ENCODE assay signal across 15 cellular contexts in the genomic region with DNA sequence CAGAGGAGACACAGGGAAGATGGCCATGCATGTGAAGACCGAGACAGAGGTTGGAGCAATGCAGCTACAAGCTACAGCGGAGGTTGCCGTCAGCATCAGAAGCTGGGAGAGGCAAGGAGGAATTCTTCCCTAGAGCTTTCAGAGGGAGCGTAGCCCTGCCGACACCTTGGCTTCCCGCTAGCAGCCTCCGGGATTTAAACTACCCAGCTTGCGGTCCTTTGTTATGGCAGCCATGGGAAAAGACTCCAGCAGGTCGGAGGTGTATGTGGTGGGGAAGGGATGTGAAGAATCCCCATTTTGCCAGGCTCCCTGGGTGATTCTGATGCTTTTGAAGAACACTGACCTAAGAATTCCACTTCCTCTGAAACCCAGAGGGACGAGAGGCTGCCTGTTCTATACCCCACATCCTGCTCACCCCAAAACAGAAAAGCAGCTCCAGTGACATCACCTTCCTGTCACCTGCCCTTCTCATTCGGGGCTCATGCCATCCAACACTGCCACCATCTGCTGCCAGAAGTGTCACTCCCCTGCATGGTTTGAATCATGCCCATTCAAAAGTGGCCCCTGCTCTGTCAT. TPM values are rescaled to one million over a fixed set of nuclear protein-coding genes. Genes with fewer than 3 reads are reported as not detected.
A peak's percentile ranks its signal among the peaks of the same experiment; 100 is the strongest.
DNase-seq lines count a peak whose midpoint lies in the region; ATAC-seq and TF ChIP-seq lines count a peak whose summit lies in the region.
"Had no signal": no experiment of that assay in that cellular context is flagged by ENCODE, and none has a peak within 500 bp of the region (broad histone marks: within the 10 kb centered on the region; RNA-seq: fewer than 3 reads in every experiment).

No MANE protein-coding gene starts in this region.

- no peak overlapping the region for H3K27ac ChIP-seq in mesenchymal stem cell (ENCODE audit: low read length, poor library complexity, severe bottlenecking)
- H3K27ac ChIP-seq: 22Rv1, heart left ventricle, stomach had no signal

- H3K14ac ChIP-seq in mesenchymal stem cell (ENCODE audit: low read length in 2 of 2): no peak overlapping the region

- H3K36me3 ChIP-seq in NT2/D1 (ENCODE audit: insufficient read depth, insufficient read length, low read length) (no peaks in the 10 kb centered on the region), mesenchymal stem cell (ENCODE audit: control insufficient read depth in 1 of 2, insufficient read depth in 2 of 2, low read depth in 1 of 2, low read length in 2 of 2) (no peaks in the 10 kb centered on the region)
- H3K36me3 ChIP-seq: heart left ventricle, stomach had no signal

- H3K4me1 Mint-ChIP-seq in activated naive CD8-positive, alpha-beta T cell treated with anti-CD3 and anti-CD28 coated beads for 36 hours: peaks cover 41% of the 10 kb centered on the region
- peaks cover 17% of the 10 kb centered on the region for H3K4me1 Mint-ChIP-seq in nephron

- no peak overlapping the region for H2BK5ac ChIP-seq in mesenchymal stem cell (ENCODE audit: low read depth, low read length, poor library complexity, severe bottlenecking)

- no peak overlapping the region for H3K18ac ChIP-seq in mesenchymal stem cell (ENCODE audit: low read depth in 1 of 2, low read length in 2 of 2)

- peak overlapping the region; percentile 30 for H3K4me3 Mint-ChIP-seq in activated naive CD8-positive, alpha-beta T cell treated with anti-CD3 and anti-CD28 coated beads for 36 hours
- peak overlapping the region in 2 of 3 experiments; percentile 73 to 75 for H3K4me3 Mint-ChIP-seq in nephron

- H2BK120ac ChIP-seq in mesenchymal stem cell (ENCODE audit: low read depth, low read length): no peak overlapping the region

- DNase-seq in NCI-H146 (lab: John Stamatoyannopoulos, UW) (peak; percentile 49), NCI-H146 treated with DMSO at 0.1 percent for 48 hours (lab: John Stamatoyannopoulos, UW; ENCODE audit: unreplicated experiment) (no peak), NT2/D1 (ENCODE audit: low read depth, low spot score) (peak; percentile 80), SW 1271 (lab: John Stamatoyannopoulos, UW) (no peak), mesenchymal stem cell (no peak)
- DNase-seq in activated naive CD8-positive, alpha-beta T cell treated with anti-CD3 and anti-CD28 coated beads for 36 hours: peak; percentile 22
- DNase-seq: EL, heart left ventricle, MV-4-11, NCI-H524 treated with DMSO at 0.1 percent for 48 hours, stomach had no signal

- WGBS in mesenchymal stem cell: 18% methylated on average over 11 of the region's 11 CpGs

- H3K9me3 ChIP-seq in NT2/D1 (ENCODE audit: insufficient read depth, low read length) (no peaks in the 10 kb centered on the region), mesenchymal stem cell (ENCODE audit: control insufficient read depth, low read length) (no peaks in the 10 kb centered on the region)
- H3K9me3 ChIP-seq: heart left ventricle, stomach had no signal

- no peak overlapping the region for H3K4me2 ChIP-seq in mesenchymal stem cell (ENCODE audit: low read length, poor library complexity, severe bottlenecking)

- no peaks in the 10 kb centered on the region for H3K9me3 Mint-ChIP-seq in activated naive CD8-positive, alpha-beta T cell treated with anti-CD3 and anti-CD28 coated beads for 36 hours
- no peaks in the 10 kb centered on the region for H3K9me3 Mint-ChIP-seq in nephron
- H3K9me3 Mint-ChIP-seq: dendritic cell treated with granulocyte-macrophage colony-stimulating factor and Interleukin-4, amounts not matched to agents 40 ng/mL and 50 ng/mL, for 4 days had no signal

- H2BK12ac ChIP-seq in mesenchymal stem cell (ENCODE audit: low read length in 2 of 2): no peak overlapping the region

- H3K4ac ChIP-seq in mesenchymal stem cell (ENCODE audit: low read depth in 1 of 2, low read length in 2 of 2): no peak overlapping the region

- H3K79me1 ChIP-seq in mesenchymal stem cell (replicated peaks; ENCODE audit: low read length, poor library complexity, severe bottlenecking): peaks cover 1% of the 10 kb centered on the region

- H3K23ac ChIP-seq in mesenchymal stem cell (ENCODE audit: low read length in 2 of 2): peak overlapping the region in 1 of 2 experiments; percentile 34

- H3K27me3 ChIP-seq in NT2/D1 (ENCODE audit: insufficient read depth, insufficient read length) (no peaks in the 10 kb centered on the region), mesenchymal stem cell (ENCODE audit: control insufficient read depth in 1 of 2, insufficient read depth in 1 of 2, low read length in 2 of 2) (peaks cover 38 to 43% of the 10 kb centered on the region in 2 experiments)

- no peak overlapping the region for H3K4me3 ChIP-seq in NT2/D1 (ENCODE audit: insufficient read length, low read depth)
- H3K4me3 ChIP-seq in mesenchymal stem cell (ENCODE audit: insufficient read depth in 1 of 2, low read depth in 1 of 2, low read length in 2 of 2): no peak overlapping the region
- H3K4me3 ChIP-seq: heart left ventricle, stomach had no signal

- H3K27ac Mint-ChIP-seq in activated naive CD8-positive, alpha-beta T cell treated with anti-CD3 and anti-CD28 coated beads for 36 hours: no peak overlapping the region
- H3K27ac Mint-ChIP-seq in nephron: no peak overlapping the region
- H3K27ac Mint-ChIP-seq: dendritic cell treated with granulocyte-macrophage colony-stimulating factor and Interleukin-4, amounts not matched to agents 40 ng/mL and 50 ng/mL, for 4 days had no signal

- no peak for TF ChIP-seq CTCF in nephron (IDR thresholded peaks at IDR 0.05; ENCODE audit: unreplicated experiment in 3 of 3)

- no peak overlapping the region for H2AK5ac ChIP-seq in mesenchymal stem cell (ENCODE audit: low read length, severe bottlenecking)

- H4K8ac ChIP-seq in mesenchymal stem cell (ENCODE audit: low read length): no peak overlapping the region

- no peaks in the 10 kb centered on the region for H3K27me3 Mint-ChIP-seq in activated naive CD8-positive, alpha-beta T cell treated with anti-CD3 and anti-CD28 coated beads for 36 hours
- H3K27me3 Mint-ChIP-seq in nephron (ENCODE audit: low read depth): peaks cover 37% of the 10 kb centered on the region

- peaks cover 4% of the 10 kb centered on the region for H3K36me3 Mint-ChIP-seq in activated naive CD8-positive, alpha-beta T cell treated with anti-CD3 and anti-CD28 coated beads for 36 hours
- H3K36me3 Mint-ChIP-seq in nephron (ENCODE audit: low read depth): no peaks in the 10 kb centered on the region

- no peak for ATAC-seq in HG03469 (IDR thresholded peaks at IDR 0.05; ENCODE audit: unreplicated experiment)
- ATAC-seq: heart left ventricle had no signal

- H2AFZ ChIP-seq in mesenchymal stem cell (ENCODE audit: low read depth, low read length): no peak overlapping the region

- H3K9ac ChIP-seq in NT2/D1 (ENCODE audit: insufficient read length, low read depth) (peak overlapping the region; percentile 56), mesenchymal stem cell (ENCODE audit: low read length) (no peak overlapping the region)

- H4K91ac ChIP-seq in mesenchymal stem cell (ENCODE audit: low read length): no peak overlapping the region

- no peak overlapping the region for H2BK15ac ChIP-seq in mesenchymal stem cell (ENCODE audit: low read depth, poor library complexity, severe bottlenecking)

- H3K4me1 ChIP-seq in NT2/D1 (ENCODE audit: insufficient read depth, insufficient read length): peaks cover 6% of the 10 kb centered on the region
- H3K4me1 ChIP-seq in mesenchymal stem cell (ENCODE audit: control insufficient read depth, insufficient read depth, low read depth, low read length): peaks cover 7% of the 10 kb centered on the region

RNA-seq across cellular contexts. Expression of gene SEPHS1, which starts 3.3 kb away (rescaled TPM):
- 10 to 100 TPM; 66.5 to 68.7 TPM for total RNA-seq in activated naive CD8-positive, alpha-beta T cell treated with anti-CD3 and anti-CD28 coated beads for 36 hours
- polyA plus RNA-seq in mesenchymal stem cell (2013, experiment 1 of 2): 33.7 TPM
- polyA plus RNA-seq in mesenchymal stem cell (2013, experiment 2 of 2): 34.2 TPM

RNA-seq across cellular contexts. Expression of gene PHYH, which starts 51.6 kb away (rescaled TPM):
- total RNA-seq in activated naive CD8-positive, alpha-beta T cell treated with anti-CD3 and anti-CD28 coated beads for 36 hours: 10 to 100 TPM; 14.4 to 16.6 TPM
- 31.3 TPM for polyA plus RNA-seq in mesenchymal stem cell (2013, experiment 1 of 2)
- 33.9 TPM for polyA plus RNA-seq in mesenchymal stem cell (2013, experiment 2 of 2)

Comparison
In these comparisons a context has a peak if more than half of its experiments do, and no peak if none do; other contexts are left out.
1. DNase-seq: peak in NCI-H146 (single experiment), NT2/D1 (single experiment) and activated naive CD8-positive, alpha-beta T cell treated with anti-CD3 and anti-CD28 coated beads for 36 hours (single experiment); none in NCI-H146 treated with DMSO at 0.1 percent for 48 hours (single experiment), SW 1271 (0 of 2) and mesenchymal stem cell (single experiment).